22 cellular contexts compared by ENCODE assay signal in the genomic region with DNA sequence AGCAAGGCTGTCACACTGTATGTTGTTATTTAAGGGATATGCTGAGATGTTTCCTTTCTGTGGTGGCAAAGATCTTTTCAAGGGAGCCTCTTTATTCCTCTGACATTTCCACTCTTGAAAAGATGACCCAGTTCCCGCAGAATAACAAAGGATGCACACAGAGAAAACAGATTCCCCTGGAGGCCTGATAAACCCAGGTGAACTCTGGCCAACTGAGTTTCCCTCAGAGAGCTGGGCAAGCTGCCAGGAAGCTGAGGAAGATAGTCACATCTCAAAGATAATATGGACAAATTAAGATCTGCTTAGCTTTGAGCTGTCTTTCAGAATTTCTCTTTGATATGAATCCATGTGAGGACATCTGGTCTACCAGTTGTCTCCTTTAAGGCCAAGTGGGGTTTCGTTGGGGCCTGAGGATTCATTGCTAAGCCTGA. TPM values are rescaled to one million over a fixed set of nuclear protein-coding genes. Genes with fewer than 3 reads are reported as not detected.
DNase-seq lines count a peak whose midpoint lies in the region; ATAC-seq and TF ChIP-seq lines count a peak whose summit lies in the region.
"Had no signal": no experiment of that assay in that cellular context is flagged by ENCODE, and none has a peak within 500 bp of the region (broad histone marks: within the 10 kb centered on the region; RNA-seq: fewer than 3 reads in every experiment).

No MANE protein-coding gene starts in this region.

- H4K20me1 ChIP-seq in hepatocyte (ENCODE audit: insufficient read depth, poor library complexity, severe bottlenecking): no peaks in the 10 kb centered on the region

- H3K27me3 ChIP-seq in hepatocyte (no peaks in the 10 kb centered on the region), testis (no peaks in the 10 kb centered on the region)
- H3K27me3 ChIP-seq: brain microvascular endothelial cell, right atrium auricular region, tibial artery had no signal

- H3K9me2 ChIP-seq in hepatocyte (replicated peaks; ENCODE audit: insufficient read depth): no peaks in the 10 kb centered on the region

- TF ChIP-seq POLR2A in testis (IDR thresholded peaks at IDR 0.05): no peak

- H3K4me3 ChIP-seq in hepatocyte (no peak overlapping the region), testis (no peak overlapping the region)
- H3K4me3 ChIP-seq: right atrium auricular region, tibial artery had no signal

- ATAC-seq in GM18907 (IDR thresholded peaks at IDR 0.05; ENCODE audit: unreplicated experiment) (no peak), HG02642 (IDR thresholded peaks at IDR 0.05; ENCODE audit: poor library complexity, unreplicated experiment) (no peak), HG03460 (IDR thresholded peaks at IDR 0.05; ENCODE audit: unreplicated experiment) (no peak)

- DNase-seq in NCI-H345 (lab: John Stamatoyannopoulos, UW) (peak; percentile 41), NCI-H345 treated with DMSO at 0.1 percent for 48 hours (lab: John Stamatoyannopoulos, UW; ENCODE audit: unreplicated experiment) (no peak), NCI-H69 (lab: John Stamatoyannopoulos, UW) (peak; percentile 48), hepatocyte (ENCODE audit: low spot score) (peak; percentile 16), testis (peak; percentile 73)
- DNase-seq: ACHN; activated naive CD8-positive, alpha-beta T cell treated with anti-CD3 and anti-CD28 coated beads for 36 hours; brain microvascular endothelial cell; CD4-positive, alpha-beta memory T cell; hippocampal formation; NCI-H1092 treated with DMSO at 0.1 percent for 48 hours; NCI-H510A; OCI-M1; stimulated activated naive CD4-positive, alpha-beta T cell; tibial artery had no signal

- 81% methylated on average over 2 of the region's 2 CpGs for WGBS in hepatocyte (ENCODE audit: low lambda C conversion rate, missing lambda C conversion rate)
- 53 to 69% methylated on average over 2 of the region's 2 CpGs for WGBS in testis, 2 donors

- H3K27ac ChIP-seq in hepatocyte (no peak overlapping the region), testis (peak overlapping the region in 1 of 2 donors; percentile 39)
- H3K27ac ChIP-seq: brain microvascular endothelial cell, HL-60, right atrium auricular region, tibial artery had no signal

- H3K36me3 ChIP-seq in hepatocyte (replicated peaks; ENCODE audit: insufficient read depth, low read depth): no peaks in the 10 kb centered on the region
- no peaks in the 10 kb centered on the region for H3K36me3 ChIP-seq in testis (ENCODE audit: low read depth, missing control alignments)
- H3K36me3 ChIP-seq: brain microvascular endothelial cell, right atrium auricular region, tibial artery had no signal

- H3K4me2 ChIP-seq in hepatocyte: no peak overlapping the region

- H3K4me1 ChIP-seq in hepatocyte (ENCODE audit: insufficient read depth): no peaks in the 10 kb centered on the region
- H3K4me1 ChIP-seq in testis: peaks cover 2% of the 10 kb centered on the region

- TF ChIP-seq CTCF in hepatocyte (IDR thresholded peaks at IDR 0.05; ENCODE audit: poor library complexity) (no peak), testis (IDR thresholded peaks at IDR 0.05) (no peak)

- H2AFZ ChIP-seq in hepatocyte: no peak overlapping the region

- no peaks in the 10 kb centered on the region for H3K79me2 ChIP-seq in hepatocyte

- intact Hi-C loops in testis (cut with DNase I; ENCODE audit: low total_unique reads): no loop called here

- H3K9me3 ChIP-seq in hepatocyte (ENCODE audit: low read depth) (no peaks in the 10 kb centered on the region), testis (no peaks in the 10 kb centered on the region)
- H3K9me3 ChIP-seq: right atrium auricular region, tibial artery had no signal

RNA-seq across cellular contexts. Expression of gene ID4, which starts 59.4 kb away (rescaled TPM):
- total RNA-seq in hepatocyte (44.3 and 54.6 TPM in 2 replicates), testis (100 to 1,000 TPM; 122 to 130 TPM)
- polyA plus RNA-seq in hepatocyte (89.2 and 137 TPM in 2 replicates), testis (ENCODE audit: insufficient read depth, low read depth, low replicate concordance) (51.6 TPM)
- total RNA-seq: activated CD8-positive, alpha-beta memory T cell treated with anti-CD3 and anti-CD28 coated beads for 36 hours; activated naive CD8-positive, alpha-beta T cell treated with anti-CD3 and anti-CD28 coated beads for 36 hours; CD4-positive, alpha-beta memory T cell; endothelial cell of umbilical vein had no signal
- polyA plus RNA-seq: CD4-positive, alpha-beta memory T cell; endothelial cell of umbilical vein had no signal
